Comparison of ENCODE assay signal across 32 cellular contexts in the genomic region with DNA sequence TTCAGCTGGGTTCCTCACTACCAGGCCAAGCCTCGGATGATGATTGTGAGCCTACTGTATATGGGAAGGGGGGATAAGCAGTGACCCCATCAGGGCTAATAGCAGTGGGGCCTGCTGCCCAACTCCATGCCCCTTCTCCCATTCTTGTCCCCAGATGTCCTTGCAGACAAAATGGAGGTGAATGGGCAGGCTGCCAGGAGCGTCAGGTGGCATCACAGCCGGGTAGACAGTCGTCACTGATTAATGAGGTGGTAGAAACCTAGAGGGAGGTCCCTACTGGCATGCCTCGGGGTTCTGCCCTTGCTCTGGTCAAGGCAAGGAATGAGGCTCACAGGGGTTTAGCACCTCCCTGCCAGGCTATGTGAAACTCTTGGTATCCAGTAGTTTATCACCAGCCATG. TPM values are rescaled to one million over a fixed set of nuclear protein-coding genes. Genes with fewer than 3 reads are reported as not detected.
DNase-seq lines count a peak whose midpoint lies in the region; ATAC-seq, FAIRE-seq and TF ChIP-seq lines count a peak whose summit lies in the region.
"Had no signal": no experiment of that assay in that cellular context is flagged by ENCODE, and none has a peak within 500 bp of the region (broad histone marks: within the 10 kb centered on the region; RNA-seq: fewer than 3 reads in every experiment).

No MANE protein-coding gene starts in this region.

- H3K9me3 ChIP-seq in BLaER1 (no peaks in the 10 kb centered on the region), right atrium auricular region (no peaks in the 10 kb centered on the region), kidney (ENCODE audit: control insufficient read depth in 1 of 2, low read length in 2 of 2) (no peaks in the 10 kb centered on the region)
- H3K9me3 ChIP-seq: psoas muscle, transverse colon had no signal

- FAIRE-seq in kidney (lab: Jason Lieb, UNC): no peak
- FAIRE-seq: endometrium, frontal cortex, G401.6, TTC549 had no signal

- peak overlapping the region; percentile 100; the same call in 1 of the 2 replicates for H3K4me2 ChIP-seq in BLaER1

- H3K36me3 Mint-ChIP-seq in progenitor cell of endocrine pancreas (ENCODE audit: insufficient read depth): peaks cover 4% of the 10 kb centered on the region
- no peaks in the 10 kb centered on the region for H3K36me3 Mint-ChIP-seq in activated naive CD4-positive, alpha-beta T cell treated with anti-CD3 and anti-CD28 coated beads, Interleukin-2, amount 50 U/mL, for 72 hours
- H3K36me3 Mint-ChIP-seq: natural killer cell had no signal

- TF ChIP-seq CTCF in progenitor cell of endocrine pancreas (IDR thresholded peaks at IDR 0.05; ENCODE audit: unreplicated experiment) (no peak), right atrium auricular region (IDR thresholded peaks at IDR 0.05) (no peak), kidney (IDR thresholded peaks at IDR 0.05; ENCODE audit: borderline replicate concordance, extremely low read depth, insufficient read depth) (no peak)

- no peak overlapping the region for H3K27ac ChIP-seq in BLaER1
- peak overlapping the region in 1 of 2 donors; percentile 28 for H3K27ac ChIP-seq in right atrium auricular region
- H3K27ac ChIP-seq in kidney (ENCODE audit: low read depth in 2 of 2, low read length in 2 of 2): no peak overlapping the region
- H3K27ac ChIP-seq: brain microvascular endothelial cell, psoas muscle, transverse colon had no signal

- no peak overlapping the region for H3K9ac ChIP-seq in BLaER1
- H3K9ac ChIP-seq in kidney (ENCODE audit: low read length in 2 of 2): no peak overlapping the region

- H3K4me3 Mint-ChIP-seq in progenitor cell of endocrine pancreas (ENCODE audit: low read depth): no peak overlapping the region
- H3K4me3 Mint-ChIP-seq: activated naive CD4-positive, alpha-beta T cell treated with anti-CD3 and anti-CD28 coated beads, Interleukin-2, amount 10 ng/mL, durations not matched to agents 7 days and 5 days; natural killer cell; stimulated activated effector memory CD8-positive, alpha-beta T cell treated with anti-CD3 and anti-CD28 coated beads, Interleukin-12 subunit alpha, Interleukin-12 subunit beta, amount 100 ng/mL, for 72 hours; T-helper 1 cell treated with Interleukin-12 subunit alpha and Interleukin-12 subunit beta and Interleukin-4 antibody, amounts not matched to agents 30 μg/mL and 1 μg/mL, for 36 hours had no signal

- H3K4me3 ChIP-seq in BLaER1 (no peak overlapping the region), right atrium auricular region (no peak overlapping the region), kidney (ENCODE audit: low read length in 2 of 2) (no peak overlapping the region)
- H3K4me3 ChIP-seq: dorsolateral prefrontal cortex, lung, psoas muscle, transverse colon had no signal

- peaks cover 100% of the 10 kb centered on the region for H4K20me1 ChIP-seq in BLaER1

- H3K27ac Mint-ChIP-seq in progenitor cell of endocrine pancreas: no peak overlapping the region
- no peak overlapping the region for H3K27ac Mint-ChIP-seq in activated naive CD4-positive, alpha-beta T cell treated with anti-CD3 and anti-CD28 coated beads, Interleukin-2, amount 50 U/mL, for 72 hours
- H3K27ac Mint-ChIP-seq: activated naive CD4-positive, alpha-beta T cell treated with anti-CD3 and anti-CD28 coated beads, Interleukin-2, amount 10 ng/mL, durations not matched to agents 7 days and 5 days; natural killer cell; stimulated activated effector memory CD8-positive, alpha-beta T cell treated with anti-CD3 and anti-CD28 coated beads, Interleukin-12 subunit alpha, Interleukin-12 subunit beta, amount 100 ng/mL, for 72 hours; T-helper 1 cell treated with Interleukin-12 subunit alpha and Interleukin-12 subunit beta and Interleukin-4 antibody, amounts not matched to agents 30 μg/mL and 1 μg/mL, for 36 hours had no signal

- DNase-seq in HUDEP-2 (lab: John Stamatoyannopoulos, UW; ENCODE audit: unreplicated experiment in 76 of 76) (peak in 61 of 76 experiments; percentile 13 to 80 (median 46)), NCI-H524 treated with DMSO at 0.1 percent for 48 hours (lab: John Stamatoyannopoulos, UW) (peak; percentile 56), erythroblast (lab: John Stamatoyannopoulos, UW) (peak; percentile 70 to 83), progenitor cell of endocrine pancreas (ENCODE audit: low spot score, unreplicated experiment) (no peak), right atrium auricular region (ENCODE audit: low spot score) (no peak), kidney (no peak)
- no peak for DNase-seq in activated naive CD4-positive, alpha-beta T cell treated with anti-CD3 and anti-CD28 coated beads, Interleukin-2, amount 50 U/mL, for 72 hours (ENCODE audit: low spot score in 2 of 2)
- DNase-seq: activated CD4-positive, alpha-beta T cell treated with anti-CD3 and anti-CD28 coated beads, Interleukin-2, amount 50 U/mL, for 48 hours; activated naive CD4-positive, alpha-beta T cell treated with anti-CD3 and anti-CD28 coated beads, Interleukin-2, amount 10 ng/mL, durations not matched to agents 7 days and 5 days; brain microvascular endothelial cell; DMS79; dorsolateral prefrontal cortex; natural killer cell; NCI-H1048; NCI-H2029; NCI-H446; nucleus accumbens; OCI-M1; psoas muscle; transverse colon had no signal

- no peak for TF ChIP-seq POLR2A in erythroblast (IDR thresholded peaks at IDR 0.05; ENCODE audit: low read length)

- H3K36me3 ChIP-seq in BLaER1: peaks cover 38% of the 10 kb centered on the region
- no peaks in the 10 kb centered on the region for H3K36me3 ChIP-seq in right atrium auricular region
- no peaks in the 10 kb centered on the region for H3K36me3 ChIP-seq in kidney (ENCODE audit: control insufficient read depth in 1 of 2, insufficient read depth in 2 of 2, low read length in 2 of 2)
- H3K36me3 ChIP-seq: brain microvascular endothelial cell, transverse colon had no signal

- no peak for ATAC-seq in activated naive CD4-positive, alpha-beta T cell treated with anti-CD3 and anti-CD28 coated beads, Interleukin-2, amount 50 U/mL, for 72 hours
- ATAC-seq: activated CD4-positive, CD25-positive, alpha-beta regulatory T cell treated with anti-CD3 and anti-CD28 coated beads, Interleukin-2, amount 50 U/mL, for 24 hours; HCT116; natural killer cell; psoas muscle; SK-N-SH treated with all-trans-retinoic acid at 6 μM for 48 hours; stimulated activated effector memory CD8-positive, alpha-beta T cell treated with anti-CD3 and anti-CD28 coated beads, Interleukin-12 subunit alpha, Interleukin-12 subunit beta, amount 100 ng/mL, for 72 hours had no signal

- intact Hi-C loops in kidney (cut with DNase I): no loop called here

- H3K27me3 ChIP-seq in BLaER1: peaks cover 17% of the 10 kb centered on the region
- no peaks in the 10 kb centered on the region for H3K27me3 ChIP-seq in right atrium auricular region
- H3K27me3 ChIP-seq: brain microvascular endothelial cell, dorsolateral prefrontal cortex, transverse colon had no signal

- H3K9me3 Mint-ChIP-seq in progenitor cell of endocrine pancreas (ENCODE audit: low read depth): no peaks in the 10 kb centered on the region
- no peaks in the 10 kb centered on the region for H3K9me3 Mint-ChIP-seq in activated naive CD4-positive, alpha-beta T cell treated with anti-CD3 and anti-CD28 coated beads, Interleukin-2, amount 50 U/mL, for 72 hours
- H3K9me3 Mint-ChIP-seq: activated naive CD4-positive, alpha-beta T cell treated with anti-CD3 and anti-CD28 coated beads, Interleukin-2, amount 10 ng/mL, durations not matched to agents 7 days and 5 days; IgD-negative memory B cell; natural killer cell; stimulated activated effector memory CD8-positive, alpha-beta T cell treated with anti-CD3 and anti-CD28 coated beads, Interleukin-12 subunit alpha, Interleukin-12 subunit beta, amount 100 ng/mL, for 72 hours; T-helper 1 cell treated with Interleukin-12 subunit alpha and Interleukin-12 subunit beta and Interleukin-4 antibody, amounts not matched to agents 30 μg/mL and 1 μg/mL, for 36 hours had no signal

- H3K4me1 ChIP-seq in BLaER1 (peaks cover 96% of the 10 kb centered on the region), right atrium auricular region (peaks cover 0 to 74% of the 10 kb centered on the region in 2 donors), kidney (ENCODE audit: control insufficient read depth in 1 of 2, insufficient read depth in 1 of 2, low read depth in 1 of 2, low read length in 2 of 2) (peaks cover 21 to 45% of the 10 kb centered on the region in 2 donors)

- no peaks in the 10 kb centered on the region for H3K27me3 Mint-ChIP-seq in progenitor cell of endocrine pancreas
- H3K27me3 Mint-ChIP-seq: IgD-negative memory B cell had no signal

- H3K4me1 Mint-ChIP-seq in progenitor cell of endocrine pancreas (ENCODE audit: low read depth): peaks cover 47% of the 10 kb centered on the region

RNA-seq across cellular contexts. Expression of a gene that starts 21.1 kb away (rescaled TPM):
- total RNA-seq in progenitor cell of endocrine pancreas (69.0 and 75.0 TPM in 2 replicates), right atrium auricular region (10 to 100 TPM; 23.8 to 24.9 TPM), kidney (50.5 TPM)
- total RNA-seq in activated naive CD4-positive, alpha-beta T cell treated with anti-CD3 and anti-CD28 coated beads, Interleukin-2, amount 50 U/mL, for 72 hours: 10 to 100 TPM; 14.9 to 21.6 TPM
- polyA plus RNA-seq in kidney (ENCODE audit: insufficient read depth, low read depth, low replicate concordance): 6.7 TPM

Comparison
In these comparisons a context has a peak if more than half of its experiments do, and no peak if none do; other contexts are left out.
1. DNase-seq: peak in HUDEP-2 (61 of 76), NCI-H524 treated with DMSO at 0.1 percent for 48 hours (single experiment) and erythroblast (2 of 2); none in progenitor cell of endocrine pancreas (single experiment), right atrium auricular region (single experiment), activated naive CD4-positive, alpha-beta T cell treated with anti-CD3 and anti-CD28 coated beads, Interleukin-2, amount 50 U/mL, for 72 hours (0 of 2) and kidney (single experiment).